In genomic region chr12:94338395-94338794, GRCh38 we compare ENCODE assay signal across 35 cellular contexts.
"Had no signal": no experiment of that assay in that cellular context is flagged by ENCODE, and none has a peak within 500 bp of the region (broad histone marks: within the 10 kb centered on the region; RNA-seq: fewer than 3 reads in every experiment).

No MANE protein-coding gene starts in this region.

- DNase-seq: Karpas-422, Kasumi-1, MG63, MM.1S, MV-4-11, NCI-H1048, NCI-H1092, NCI-H1092 treated with DMSO at 0.1 percent for 48 hours, NCI-H1105, NCI-H1105 treated with DMSO at 0.1 percent for 48 hours, NCI-H1417, NCI-H1417 treated with DMSO at 0.1 percent for 48 hours, NCI-H1436, NCI-H1436 treated with DMSO at 0.1 percent for 48 hours, NCI-H146, NCI-H1694, NCI-H1694 treated with DMSO at 0.1 percent for 48 hours, NCI-H187, NCI-H187 treated with DMSO at 0.1 percent for 48 hours, NCI-H1930, NCI-H2029, NCI-H2029 treated with DMSO at 0.1 percent for 48 hours, NCI-H2081, NCI-H2081 treated with DMSO at 0.1 percent for 48 hours, NCI-H2107, NCI-H2171, NCI-H2171 treated with DMSO at 0.1 percent for 48 hours, NCI-H2227 treated with DMSO at 0.1 percent for 48 hours, NCI-H226, NCI-H345, NCI-H446, NCI-H446 treated with DMSO at 0.1 percent for 48 hours, NCI-H510A, NCI-H510A treated with DMSO at 0.1 percent for 48 hours, NCI-H524 had no signal

- H3K27me3 ChIP-seq: MG63 had no signal

- H3K4me3 ChIP-seq: MG63 had no signal

- H3K36me3 ChIP-seq: MG63 had no signal

- H3K9me3 ChIP-seq: MG63 had no signal
